3 cellular contexts compared by ENCODE assay signal in genomic region chr2:88673363-88673762, GRCh38.
TF ChIP-seq lines count a peak whose summit lies in the region.

No MANE protein-coding gene starts in this region.

TF ChIP-seq in SK-N-SH, 30 proteins besides CTCF, POLR2A, EP300 and RAD21 (continues in another document):
- TF ChIP-seq RCOR1 (IDR thresholded peaks at IDR 0.05; ENCODE audit: low read length), result no peak
- no peak for TF ChIP-seq PBX3 (IDR thresholded peaks at IDR 0.05)
- no peak for TF ChIP-seq GATA2 (CRISPR knock-in tag; IDR thresholded peaks at IDR 0.05)
- TF ChIP-seq FOXM1 (IDR thresholded peaks at IDR 0.05; ENCODE audit: low read depth), result no peak
- TF ChIP-seq MEF2A (IDR thresholded peaks at IDR 0.05; ENCODE audit: borderline replicate concordance, low read depth), result no peak
- no peak for TF ChIP-seq ZBTB33 (IDR thresholded peaks at IDR 0.05; ENCODE audit: borderline replicate concordance, low read depth)
- no peak for TF ChIP-seq IRF3 (IDR thresholded peaks at IDR 0.05; ENCODE audit: low read depth, low read length)
- no peak for TF ChIP-seq TAF1 (IDR thresholded peaks at IDR 0.05; ENCODE audit: borderline replicate concordance, low read depth, low read length)
- no peak for TF ChIP-seq RFX5 (IDR thresholded peaks at IDR 0.05; ENCODE audit: low read length)
- no peak for TF ChIP-seq TEAD4 (IDR thresholded peaks at IDR 0.05; ENCODE audit: borderline replicate concordance, insufficient read depth)
- TF ChIP-seq RXRA (IDR thresholded peaks at IDR 0.05; ENCODE audit: borderline replicate concordance, low read depth), result no peak
- no peak for TF ChIP-seq MAX (IDR thresholded peaks at IDR 0.05; ENCODE audit: low read depth)
- TF ChIP-seq NRF1 (IDR thresholded peaks at IDR 0.05; ENCODE audit: low read depth, low read length), result no peak
- TF ChIP-seq EZH2phosphoT487 (IDR thresholded peaks at IDR 0.05; ENCODE audit: borderline replicate concordance, low read depth), result no peak

TF ChIP-seq in SK-N-SH treated with all-trans-retinoic acid at 6 μM for 48 hours, 23 proteins besides CTCF, POLR2A, EP300 and RAD21:
- no peak for TF ChIP-seq ISL1 (CRISPR knock-in tag; IDR thresholded peaks at IDR 0.05)
- TF ChIP-seq GLIS3 (CRISPR knock-in tag; IDR thresholded peaks at IDR 0.05), result no peak
- no peak for TF ChIP-seq TSHZ2 (CRISPR knock-in tag; IDR thresholded peaks at IDR 0.05)
- no peak for TF ChIP-seq SNAI2 (CRISPR knock-in tag; IDR thresholded peaks at IDR 0.05)
- no peak for TF ChIP-seq ZFP30 (CRISPR knock-in tag; IDR thresholded peaks at IDR 0.05)
- no peak for TF ChIP-seq ZC3H10 (CRISPR knock-in tag; IDR thresholded peaks at IDR 0.05)
- no peak for TF ChIP-seq ESRRG (CRISPR knock-in tag; IDR thresholded peaks at IDR 0.05)
- TF ChIP-seq ZFP3 (CRISPR knock-in tag; IDR thresholded peaks at IDR 0.05), result no peak
- no peak for TF ChIP-seq ARNTL (CRISPR knock-in tag; IDR thresholded peaks at IDR 0.05; ENCODE audit: borderline replicate concordance, low read depth)
- no peak for TF ChIP-seq CSDC2 (CRISPR knock-in tag; IDR thresholded peaks at IDR 0.05)
- TF ChIP-seq PPARA (CRISPR knock-in tag; IDR thresholded peaks at IDR 0.05; ENCODE audit: borderline replicate concordance), result no peak
- no peak for TF ChIP-seq PATZ1 (CRISPR knock-in tag; IDR thresholded peaks at IDR 0.05; ENCODE audit: borderline replicate concordance)
- no peak for TF ChIP-seq CREB5 (CRISPR knock-in tag; IDR thresholded peaks at IDR 0.05; ENCODE audit: low read depth)

TF ChIP-seq in K562, 482 proteins besides CTCF, POLR2A, EP300 and RAD21 (continues in another document):
- TF ChIP-seq PML (IDR thresholded peaks at IDR 0.05; ENCODE audit: low read length) (peak; percentile 32; the same call in 1 of the 2 replicates), CUX1 (CRISPR knock-in tag; IDR thresholded peaks at IDR 0.05) (no peak), HOXB6 (CRISPR knock-in tag; IDR thresholded peaks at IDR 0.05; ENCODE audit: borderline replicate concordance) (no peak), CBFA2T2 (conservative IDR thresholded peaks at IDR 0.05) (peak; percentile 61), TAF15 (IDR thresholded peaks at IDR 0.05; ENCODE audit: low read depth, low read length) (no peak), PKNOX1 (IDR thresholded peaks at IDR 0.05) (peak; percentile 47; the same call in 1 of the 2 replicates), E2F3 (CRISPR knock-in tag; IDR thresholded peaks at IDR 0.05) (no peak), DPF2 (IDR thresholded peaks at IDR 0.05) (peak; percentile 76), FOXM1 (IDR thresholded peaks at IDR 0.05; ENCODE audit: low read depth) (peak; percentile 47; the same call in 1 of the 2 replicates), FOXM1 (CRISPR knock-in tag; IDR thresholded peaks at IDR 0.05; ENCODE audit: low read depth) (no peak), SMARCC2 (IDR thresholded peaks at IDR 0.05; ENCODE audit: low read depth) (peak; percentile 17; the same call in 1 of the 2 replicates), SMARCA4 (IDR thresholded peaks at IDR 0.05) (peak; percentile 60; the same call in 1 of the 2 replicates), TRIM24 (IDR thresholded peaks at IDR 0.05) (0 out of 4 replicates have a peak, but pooled peaks of 1 of the 2 experiments have one; percentile 27), HDAC2 (IDR thresholded peaks at IDR 0.05) (peak; percentile 47; the same call in 1 of the 2 replicates), ZNF274 (IDR thresholded peaks at IDR 0.05; ENCODE audit: borderline replicate concordance, low read depth, low read length) (no peak), CC2D1A (IDR thresholded peaks at IDR 0.05) (peak; percentile 70), MEIS2 (IDR thresholded peaks at IDR 0.05; ENCODE audit: partially characterized antibody) (peak; percentile 64), NFIC (IDR thresholded peaks at IDR 0.05) (peak; percentile 24; the same call in 1 of the 2 replicates), CHD2 (IDR thresholded peaks at IDR 0.05; ENCODE audit: low read depth, low read length) (peak; percentile 60; the same call in 1 of the 2 replicates), SAP30 (IDR thresholded peaks at IDR 0.05; ENCODE audit: borderline replicate concordance, insufficient read depth, low read depth, low read length, poor library complexity, severe bottlenecking) (no peak), NCOR1 (IDR thresholded peaks at IDR 0.05) (peak; percentile 41; the same call in 1 of the 2 replicates), FOXJ2 (tag; IDR thresholded peaks at IDR 0.05) (peak; percentile 53), POLR2AphosphoS5 (IDR thresholded peaks at IDR 0.05; ENCODE audit: control insufficient read depth, insufficient read depth, low read depth, low read length) (no peak), MTA3 (IDR thresholded peaks at IDR 0.05; ENCODE audit: borderline replicate concordance) (no peak; the same call in 1 of the 2 replicates), TFAP4 (CRISPR knock-in tag; IDR thresholded peaks at IDR 0.05; ENCODE audit: borderline replicate concordance) (no peak), TAL1 (IDR thresholded peaks at IDR 0.05) (peak; percentile 78), CEBPZ (IDR thresholded peaks at IDR 0.05; ENCODE audit: borderline replicate concordance, low read depth, low read length) (no peak), GTF2B (IDR thresholded peaks at IDR 0.05; ENCODE audit: extremely low read depth, insufficient read length) (no peak), E2F8 (IDR thresholded peaks at IDR 0.05; ENCODE audit: low read depth, partially characterized antibody) (no peak), FOXK2 (conservative IDR thresholded peaks at IDR 0.05 in 1 of 2, IDR thresholded peaks at IDR 0.05 in 1 of 2; ENCODE audit: low read depth in 2 of 2) (0 out of 4 replicates have a peak, but pooled peaks of 1 of the 2 experiments have one; percentile 20), CTBP1 (IDR thresholded peaks at IDR 0.05; ENCODE audit: borderline replicate concordance) (0 out of 2 replicates have a peak, but pooled peaks have one; percentile 43), DIDO1 (tag; IDR thresholded peaks at IDR 0.05; ENCODE audit: low read depth) (no peak), SFPQ (IDR thresholded peaks at IDR 0.05; ENCODE audit: low read depth, low read length) (no peak)
